Comparison of ENCODE assay signal across 32 cellular contexts in the genomic region with DNA sequence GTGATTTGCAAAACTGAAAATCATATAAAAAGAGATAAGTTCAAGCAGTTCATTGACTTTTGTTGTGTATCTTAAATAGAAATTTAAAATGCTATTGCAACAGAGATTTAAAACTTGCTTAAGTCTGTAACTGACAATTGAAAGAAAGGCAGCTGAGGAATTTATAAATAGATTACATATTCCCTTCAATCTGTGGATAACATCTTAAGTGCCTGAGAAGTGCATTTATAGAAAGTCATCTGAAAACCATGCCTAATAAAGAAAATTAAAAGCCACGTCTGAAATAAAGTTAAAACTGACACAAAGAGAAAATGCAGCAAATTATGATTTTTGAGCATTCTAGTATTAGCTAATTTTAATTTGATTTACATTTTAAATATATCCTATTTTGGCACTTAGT.
"Had no signal": no experiment of that assay in that cellular context is flagged by ENCODE, and none has a peak within 500 bp of the region (broad histone marks: within the 10 kb centered on the region; RNA-seq: fewer than 3 reads in every experiment).

No MANE protein-coding gene starts in this region.

- H3K4me1 ChIP-seq: adrenal gland, body of pancreas, breast epithelium had no signal

- H3K9me3 ChIP-seq: body of pancreas, breast epithelium had no signal

- H3K4me3 ChIP-seq: adrenal gland, body of pancreas, breast epithelium had no signal

- H3K36me3 ChIP-seq: adrenal gland, brain microvascular endothelial cell, breast epithelium had no signal

- H3K27me3 ChIP-seq: adrenal gland, body of pancreas, brain microvascular endothelial cell, breast epithelium had no signal

- ATAC-seq: activated CD8-positive, alpha-beta T cell treated with anti-CD3 and anti-CD28 coated beads for 36 hours; activated naive CD4-positive, alpha-beta T cell treated with anti-CD3 and anti-CD28 coated beads, Interleukin-2, amount 50 U/mL, for 72 hours; activated T-cell treated with anti-CD3 and anti-CD28 coated beads, Interleukin-2, amount 50 U/mL, for 4 hours; activated T-cell treated with anti-CD3 and anti-CD28 coated beads, Interleukin-2, amount 50 U/mL, for 72 hours; activated T-helper 17 cell treated with anti-CD3 and anti-CD28 coated beads, Interleukin-2, amount 50 U/mL, for 72 hours; body of pancreas had no signal

- DNase-seq: activated B cell treated with CpG ODN at 0.5 μM for 24 hours; activated CD4-positive, alpha-beta memory T cell treated with anti-CD3 and anti-CD28 coated beads for 36 hours; activated CD4-positive, alpha-beta T cell treated with anti-CD3 and anti-CD28 coated beads for 4 hours; activated CD4-positive, alpha-beta T cell treated with anti-CD3 and anti-CD28 coated beads, Interleukin-2, amount 10 ng/mL, durations not matched to agents 24 days and 14 days; activated CD4-positive, alpha-beta T cell treated with anti-CD3 and anti-CD28 coated beads, Interleukin-2, amount 50 U/mL, for 1 hour; activated CD4-positive, alpha-beta T cell treated with anti-CD3 and anti-CD28 coated beads, Interleukin-2, amount 50 U/mL, for 4 hours; activated CD4-positive, CD25-positive, alpha-beta regulatory T cell treated with anti-CD3 and anti-CD28 coated beads, Interleukin-2, amount 50 U/mL, for 72 hours; activated CD8-positive, alpha-beta memory T cell treated with anti-CD3 and anti-CD28 coated beads, Interleukin-2, amount 50 U/mL, for 4 hours; activated CD8-positive, alpha-beta T cell treated with anti-CD3 and anti-CD28 coated beads for 36 hours; activated effector memory CD4-positive, alpha-beta T cell treated with anti-CD3 and anti-CD28 coated beads, Interleukin-2, amount 50 U/mL, for 16 hours; activated gamma-delta T cell treated with Interleukin-2 at 50 U/mL for 16 hours; activated naive CD4-positive, alpha-beta T cell; activated naive CD4-positive, alpha-beta T cell treated with anti-CD3 and anti-CD28 coated beads for 36 hours; activated naive CD4-positive, alpha-beta T cell treated with anti-CD3 and anti-CD28 coated beads, Interleukin-2, amount 50 U/mL, for 16 hours; activated naive CD8-positive, alpha-beta T cell treated with anti-CD3 and anti-CD28 coated beads for 36 hours; activated T-cell treated with anti-CD3 and anti-CD28 coated beads for 4 hours; activated T-cell treated with anti-CD3 and anti-CD28 coated beads, Interleukin-2, amount 50 U/mL, for 1 hour; activated T-cell treated with anti-CD3 and anti-CD28 coated beads, Interleukin-2, amount 50 U/mL, for 4 hours; activated T-cell treated with anti-CD3 and anti-CD28 coated beads, Interleukin-2, amount 50 U/mL, for 72 hours; adrenal gland; amniotic stem cell; aorta; body of pancreas; brain microvascular endothelial cell; central memory CD4-positive, alpha-beta T cell; T-helper 1 cell; T-helper 2 cell; T-helper 9 cell had no signal

- H3K27ac ChIP-seq: adrenal gland, body of pancreas, brain microvascular endothelial cell, breast epithelium, VCaP had no signal
